In genomic region chr16:89695875-89696597, GRCh38 we compare ENCODE assay signal across 12 cellular contexts. TPM values are rescaled to one million over a fixed set of nuclear protein-coding genes. Genes with fewer than 3 reads are reported as not detected.
DNase-seq lines count a peak whose midpoint lies in the region; ATAC-seq and TF ChIP-seq lines count a peak whose summit lies in the region.
"Had no signal": no experiment of that assay in that cellular context is flagged by ENCODE, and none has a peak within 500 bp of the region (broad histone marks: within the 10 kb centered on the region; RNA-seq: fewer than 3 reads in every experiment).

No MANE protein-coding gene starts in this region.

- H3K9me3 Mint-ChIP-seq in MCF 10A (ENCODE audit: unreplicated experiment) = no peaks in the 10 kb centered on the region
- H3K9me3 Mint-ChIP-seq in central memory CD8-positive, alpha-beta T cell = no peaks in the 10 kb centered on the region
- H3K9me3 Mint-ChIP-seq: activated naive CD4-positive, alpha-beta T cell treated with anti-CD3 and anti-CD28 coated beads, Interleukin-2, amount 50 U/mL, for 72 hours; IgD-negative memory B cell; T-cell had no signal

- H3K4me3 Mint-ChIP-seq in MCF 10A (ENCODE audit: unreplicated experiment) = no peak overlapping the region
- H3K4me3 Mint-ChIP-seq in central memory CD8-positive, alpha-beta T cell = peak overlapping the region; percentile 7
- H3K4me3 Mint-ChIP-seq: T-cell had no signal

- H3K9me3 ChIP-seq in breast epithelium (no peaks in the 10 kb centered on the region), ovary (no peaks in the 10 kb centered on the region), upper lobe of left lung (no peaks in the 10 kb centered on the region)

- TF ChIP-seq EP300 in ovary (IDR thresholded peaks at IDR 0.05) = no peak
- TF ChIP-seq EP300 in upper lobe of left lung (IDR thresholded peaks at IDR 0.05) = no peak

- peaks cover 45% of the 10 kb centered on the region for H3K36me3 Mint-ChIP-seq in MCF 10A (ENCODE audit: insufficient read depth, unreplicated experiment)
- peaks cover 36% of the 10 kb centered on the region for H3K36me3 Mint-ChIP-seq in central memory CD8-positive, alpha-beta T cell (ENCODE audit: insufficient read depth)
- H3K36me3 Mint-ChIP-seq: IgD-negative memory B cell had no signal

- DNase-seq in MCF 10A (ENCODE audit: unreplicated experiment) = no peak
- DNase-seq in breast epithelium (ENCODE audit: low spot score in 2 of 2) = no peak
- no peak for DNase-seq in central memory CD8-positive, alpha-beta T cell (ENCODE audit: low spot score in 2 of 2)
- peak; percentile 20 to 42 (median 33) for DNase-seq in ovary
- DNase-seq in upper lobe of left lung = no peak
- no peak for DNase-seq in GOT3 (lab: John Stamatoyannopoulos, UW)
- DNase-seq: activated CD4-positive, CD25-positive, alpha-beta regulatory T cell had no signal

- intact Hi-C loops in MCF 10A (cut with micrococcal nuclease) (no loop called here), breast epithelium (cut with DNase I; ENCODE audit: low total_unique reads) (no loop called here), ovary (cut with DNase I) (no loop called here)

- H3K27ac ChIP-seq in breast epithelium (no peak overlapping the region), ovary (no peak overlapping the region), upper lobe of left lung (peak overlapping the region in 1 of 4 donors; percentile 39)
- H3K27ac ChIP-seq: parathyroid adenoma had no signal

- POLR2A ChIA-PET in MCF 10A (lab: Yijun Ruan, JAX) = interaction anchor here (0.6 kb wide), 1 partner anchor 105 kb away, joined by 5 read pairs; no protein-coding TSS in a partner anchor

- BruUV-seq in MCF 10A (replicated peaks; lab: Mats Ljungman, UMichigan) = TSS peak; percentile 63

- CTCF ChIA-PET in MCF 10A (lab: Yijun Ruan, JAX) = interaction anchor here (0.6 to 1.1 kb wide), 3 partner anchors 10 to 380 kb away, joined by 3 read pairs; no protein-coding TSS in a partner anchor

- ATAC-seq in central memory CD8-positive, alpha-beta T cell (replicated peaks; ENCODE audit: extremely low read depth, poor library complexity, severe bottlenecking) = no peak
- ATAC-seq in upper lobe of left lung (ENCODE audit: low FRiP score in 2 of 2) = no peak
- ATAC-seq: activated naive CD4-positive, alpha-beta T cell treated with anti-CD3 and anti-CD28 coated beads, Interleukin-2, amount 50 U/mL, for 72 hours; T-cell had no signal

- no peaks in the 10 kb centered on the region for H3K27me3 ChIP-seq in breast epithelium
- no peaks in the 10 kb centered on the region for H3K27me3 ChIP-seq in ovary
- no peaks in the 10 kb centered on the region for H3K27me3 ChIP-seq in upper lobe of left lung

- no peak for TF ChIP-seq POLR2A in breast epithelium (IDR thresholded peaks at IDR 0.05)
- no peak for TF ChIP-seq POLR2A in ovary (IDR thresholded peaks at IDR 0.05)
- TF ChIP-seq POLR2A in upper lobe of left lung (IDR thresholded peaks at IDR 0.05) = peak in 1 of 4 donors; percentile 16

- H3K4me1 Mint-ChIP-seq in MCF 10A (ENCODE audit: insufficient read depth, unreplicated experiment) = no peaks in the 10 kb centered on the region
- H3K4me1 Mint-ChIP-seq in central memory CD8-positive, alpha-beta T cell = peaks cover 31% of the 10 kb centered on the region

- H3K4me1 ChIP-seq in breast epithelium (no peaks in the 10 kb centered on the region), ovary (ENCODE audit: insufficient read depth) (peaks cover 7% of the 10 kb centered on the region), upper lobe of left lung (peaks cover 12 to 27% (median 15%) of the 10 kb centered on the region in 4 donors)

- no peak overlapping the region for H3K4me3 ChIP-seq in breast epithelium
- H3K4me3 ChIP-seq in ovary = no peak overlapping the region
- no peak overlapping the region for H3K4me3 ChIP-seq in upper lobe of left lung
- H3K4me3 ChIP-seq: smooth muscle cell had no signal

- no peak overlapping the region for H3K27ac Mint-ChIP-seq in MCF 10A (ENCODE audit: low read depth, unreplicated experiment)
- H3K27ac Mint-ChIP-seq in central memory CD8-positive, alpha-beta T cell (ENCODE audit: low read depth) = no peak overlapping the region
- H3K27ac Mint-ChIP-seq: T-cell had no signal

- 78 to 85% (median 81%) methylated on average over 21 of the region's 21 CpGs for WGBS in ovary, 3 donors
- WGBS in upper lobe of left lung, 2 donors = 81 to 83% methylated on average over 10 to 19 of the region's 21 CpGs

- H3K36me3 ChIP-seq in breast epithelium (no peaks in the 10 kb centered on the region), ovary (no peaks in the 10 kb centered on the region), upper lobe of left lung (peaks cover 5 to 72% (median 56%) of the 10 kb centered on the region in 4 donors)

- H3K27me3 Mint-ChIP-seq in MCF 10A (ENCODE audit: insufficient read depth, unreplicated experiment) = no peaks in the 10 kb centered on the region
- no peaks in the 10 kb centered on the region for H3K27me3 Mint-ChIP-seq in central memory CD8-positive, alpha-beta T cell
- H3K27me3 Mint-ChIP-seq: IgD-negative memory B cell, T-cell had no signal

- TF ChIP-seq CTCF in MCF 10A (IDR thresholded peaks at IDR 0.05; ENCODE audit: unreplicated experiment) (no peak), breast epithelium (IDR thresholded peaks at IDR 0.05) (no peak), ovary (IDR thresholded peaks at IDR 0.05) (no peak), upper lobe of left lung (IDR thresholded peaks at IDR 0.05) (no peak)

RNA-seq across cellular contexts. Expression of gene SPATA2L, which starts 5.5 kb away (rescaled TPM):
- 12.1 and 12.5 TPM in 2 replicates for total RNA-seq in MCF 10A (2022)
- 10 to 100 TPM in 2 of 3 donors, 1 to 10 TPM in 1; 9.0 to 15.1 (median 14.3) TPM for total RNA-seq in breast epithelium
- total RNA-seq in ovary = 10 to 100 TPM in 4 of 7 donors, 1 to 10 TPM in 3; 3.6 to 29.8 (median 11.1) TPM
- polyA plus RNA-seq in ovary = 1 to 10 TPM in 1 of 2 donors, under 1 TPM in 1; 0.42 to 4.8 TPM
- 10 to 100 TPM; 11.5 to 49.3 (median 26.5) TPM for total RNA-seq in upper lobe of left lung

RNA-seq across cellular contexts. Expression of gene CDK10, which starts 9.5 kb away (rescaled TPM):
- total RNA-seq in MCF 10A (2022) = 73.0 and 83.4 TPM in 2 replicates
- total RNA-seq in breast epithelium = 10 to 100 TPM; 31.2 to 84.9 (median 67.2) TPM
- total RNA-seq in ovary = 10 to 100 TPM; 22.8 to 62.1 (median 51.9) TPM
- polyA plus RNA-seq in ovary = 10 to 100 TPM; 16.9 to 54.5 TPM
- 100 to 1,000 TPM in 2 of 6 donors, 10 to 100 TPM in 4; 38.4 to 197 (median 85.3) TPM for total RNA-seq in upper lobe of left lung

RNA-seq across cellular contexts. Expression of gene VPS9D1, which starts 24.7 kb away (rescaled TPM):
- 12.0 and 13.2 TPM in 2 replicates for total RNA-seq in MCF 10A (2022)
- 1 to 10 TPM; 4.8 to 6.6 (median 5.4) TPM for total RNA-seq in breast epithelium
- total RNA-seq in ovary = 10 to 100 TPM in 4 of 7 donors, 1 to 10 TPM in 3; 4.2 to 15.5 (median 10.0) TPM
- polyA plus RNA-seq in ovary = 1 to 10 TPM in 1 of 2 donors, under 1 TPM in 1; 0.50 to 9.7 TPM
- total RNA-seq in upper lobe of left lung = 10 to 100 TPM in 5 of 6 donors, 1 to 10 TPM in 1; 7.4 to 45.1 (median 20.2) TPM

RNA-seq across cellular contexts. Expression of gene ZNF276, which starts 25.3 kb away (rescaled TPM):
- total RNA-seq in MCF 10A (2022) (32.7 and 33.6 TPM in 2 replicates), breast epithelium (10 to 100 TPM; 19.2 to 48.5 (median 31.2) TPM), ovary (10 to 100 TPM; 21.7 to 39.9 (median 28.3) TPM), upper lobe of left lung (100 to 1,000 TPM in 1 of 6 donors, 10 to 100 TPM in 5; 28.6 to 172 (median 39.0) TPM)
- polyA plus RNA-seq in ovary = 10 to 100 TPM in 1 of 2 donors, 1 to 10 TPM in 1; 7.1 to 25.2 TPM

RNA-seq across cellular contexts. Expression of gene SPATA33, which starts 38.4 kb away (rescaled TPM):
- 7.2 and 9.5 TPM in 2 replicates for total RNA-seq in MCF 10A (2022)
- 1 to 10 TPM; 3.8 to 7.2 (median 5.9) TPM for total RNA-seq in breast epithelium
- 1 to 10 TPM; 1.5 to 8.2 (median 5.8) TPM for total RNA-seq in ovary
- 1 to 10 TPM; 3.4 to 3.7 TPM for polyA plus RNA-seq in ovary
- 10 to 100 TPM in 3 of 6 donors, 1 to 10 TPM in 3; 5.8 to 22.0 (median 8.8) TPM for total RNA-seq in upper lobe of left lung

Comparison
In these comparisons a context has a peak if more than half of its experiments do, and no peak if none do; other contexts are left out.
1. DNase-seq: peak in ovary (5 of 5); none in MCF 10A (single experiment), breast epithelium (0 of 2), central memory CD8-positive, alpha-beta T cell (0 of 2), upper lobe of left lung (0 of 2) and GOT3 (single experiment).